In genomic region chr6:108288742-108289141, GRCh38 we compare ENCODE assay signal across 26 cellular contexts.
"Had no signal": no experiment of that assay in that cellular context is flagged by ENCODE, and none has a peak within 500 bp of the region (broad histone marks: within the 10 kb centered on the region; RNA-seq: fewer than 3 reads in every experiment).

No MANE protein-coding gene starts in this region.

- H3K9me3 Mint-ChIP-seq: mesothelial cell of epicardium; naive B cell; natural killer cell treated with Interleukin-12 subunit alpha and Interleukin-12 subunit beta and Interleukin-15 and Interleukin-18, amount 100 ng/mL, for 72 hours; neural progenitor cell had no signal

- H3K27me3 ChIP-seq: dorsolateral prefrontal cortex, foreskin keratinocyte, gastroesophageal sphincter, heart left ventricle, hepatocyte, neural progenitor cell, right lobe of liver, stomach, tibial artery, upper lobe of left lung had no signal

- H2AFZ ChIP-seq: hepatocyte, neural progenitor cell, parathyroid adenoma had no signal

- H3K4me1 ChIP-seq: foreskin keratinocyte, gastroesophageal sphincter, heart left ventricle, neural progenitor cell, parathyroid adenoma, stomach, tibial artery, upper lobe of left lung had no signal

- H3K4me2 ChIP-seq: hepatocyte, neural progenitor cell had no signal

- ATAC-seq: esophagus mucosa; foreskin keratinocyte; gastroesophageal sphincter; heart left ventricle; left lobe of liver; mucosa of descending colon; natural killer cell treated with Interleukin-12 subunit alpha and Interleukin-12 subunit beta and Interleukin-15 and Interleukin-18, amount 100 ng/mL, for 72 hours; right lobe of liver; stimulated activated naive B cell treated with anti-CD40 and anti-IgM and Interleukin-4, amounts not matched to agents 10 μg/mL and 1 μg/mL and 100 μg/mL, for 72 hours had no signal

- H3K4me1 Mint-ChIP-seq: mesothelial cell of epicardium, neural progenitor cell had no signal

- H3K79me2 ChIP-seq: hepatocyte, parathyroid adenoma had no signal

- H3K27ac ChIP-seq: dorsolateral prefrontal cortex, epithelial cell of prostate, foreskin keratinocyte, gastroesophageal sphincter, heart left ventricle, hepatocyte, neural progenitor cell, parathyroid adenoma, right lobe of liver, stomach, tibial artery, upper lobe of left lung had no signal

- DNase-seq: dorsolateral prefrontal cortex; effector CD4-positive, alpha-beta T cell; foreskin keratinocyte; heart left ventricle; kidney; mesenchymal stem cell; mucosa of descending colon; naive B cell; right lobe of liver; small intestine; stimulated activated CD4-positive, alpha-beta T cell treated with anti-CD3 and anti-CD28 coated beads, Interleukin-15, amount 100 ng/mL, for 24 hours; stimulated activated CD4-positive, alpha-beta T cell treated with anti-CD3 and anti-CD28 coated beads, Interleukin-2, amount 100 ng/mL, for 48 hours; stimulated activated naive B cell treated with anti-CD40 and anti-IgM and Interleukin-4, amounts not matched to agents 10 μg/mL and 1 μg/mL and 100 μg/mL, for 72 hours; stomach; tibial artery; upper lobe of left lung had no signal

- H3K36me3 Mint-ChIP-seq: mesothelial cell of epicardium; natural killer cell treated with Interleukin-12 subunit alpha and Interleukin-12 subunit beta and Interleukin-15 and Interleukin-18, amount 100 ng/mL, for 72 hours; neural progenitor cell had no signal

- H3K27ac Mint-ChIP-seq: mesothelial cell of epicardium; natural killer cell treated with Interleukin-12 subunit alpha and Interleukin-12 subunit beta and Interleukin-15 and Interleukin-18, amount 100 ng/mL, for 72 hours; neural progenitor cell; stimulated activated naive B cell treated with anti-CD40 and anti-IgM and Interleukin-4, amounts not matched to agents 10 μg/mL and 1 μg/mL and 100 μg/mL, for 72 hours had no signal

- H3K9ac ChIP-seq: neural progenitor cell, parathyroid adenoma had no signal

- H3K4me3 ChIP-seq: dorsolateral prefrontal cortex, gastroesophageal sphincter, heart left ventricle, hepatocyte, lung, mucosa of descending colon, neural progenitor cell, right lobe of liver, stomach, tibial artery, upper lobe of left lung had no signal

- H3K4me3 Mint-ChIP-seq: mesothelial cell of epicardium; natural killer cell treated with Interleukin-12 subunit alpha and Interleukin-12 subunit beta and Interleukin-15 and Interleukin-18, amount 100 ng/mL, for 72 hours; neural progenitor cell; stimulated activated naive B cell treated with anti-CD40 and anti-IgM and Interleukin-4, amounts not matched to agents 10 μg/mL and 1 μg/mL and 100 μg/mL, for 72 hours had no signal

- H3K36me3 ChIP-seq: gastroesophageal sphincter, heart left ventricle, neural progenitor cell, right lobe of liver, stomach, tibial artery, upper lobe of left lung had no signal

- H3K9me3 ChIP-seq: gastroesophageal sphincter, heart left ventricle, mucosa of descending colon, right lobe of liver, stomach, tibial artery, upper lobe of left lung had no signal
